In genomic region chr1:183165456-183165855, GRCh38 we compare ENCODE assay signal across 23 cellular contexts. TPM values are rescaled to one million over a fixed set of nuclear protein-coding genes. Genes with fewer than 3 reads are reported as not detected.
DNase-seq lines count a peak whose midpoint lies in the region; TF ChIP-seq lines count a peak whose summit lies in the region.
"Had no signal": no experiment of that assay in that cellular context is flagged by ENCODE, and none has a peak within 500 bp of the region (broad histone marks: within the 10 kb centered on the region; RNA-seq: fewer than 3 reads in every experiment).

No MANE protein-coding gene starts in this region.

- H3K27ac ChIP-seq in ACC112 (ENCODE audit: low read depth, low read length): peak overlapping the region; percentile 94
- H3K27ac ChIP-seq in PC-9: peak overlapping the region; percentile 91
- H3K27ac ChIP-seq in neuronal stem cell (replicated peaks; ENCODE audit: low read length): no peak overlapping the region
- H3K27ac ChIP-seq: neutrophil, psoas muscle, upper lobe of left lung had no signal

- H3K4me1 ChIP-seq in ACC112 (ENCODE audit: control insufficient read depth, insufficient read depth, low read length, unreplicated experiment): peaks cover 46% of the 10 kb centered on the region
- peaks cover 54% of the 10 kb centered on the region for H3K4me1 ChIP-seq in PC-9 (replicated peaks; ENCODE audit: insufficient read depth)
- peaks cover 7 to 18% of the 10 kb centered on the region in 2 donors for H3K4me1 ChIP-seq in neuronal stem cell (ENCODE audit: control insufficient read depth in 2 of 2, insufficient read depth in 1 of 2, low read depth in 1 of 2, low read length in 2 of 2)
- H3K4me1 ChIP-seq: psoas muscle, upper lobe of left lung had no signal

- no peak overlapping the region for H2AK5ac ChIP-seq in neuronal stem cell (ENCODE audit: low read depth, low read length)

- CTCF ChIA-PET in PC-9 (lab: Charles Lee): no interaction called here

- no peak overlapping the region for H3K9ac ChIP-seq in neuronal stem cell (ENCODE audit: low read depth, low read length, poor library complexity)

- WGBS in neuronal stem cell (ENCODE audit: extremely low coverage in 2 of 2, insufficient read length in 2 of 2, insufficient replicate concordance in 1 of 2), 2 donors: no CpG with 5 or more reads among the region's 2 CpGs

- H2BK5ac ChIP-seq in neuronal stem cell (ENCODE audit: low read length): no peak overlapping the region

- no peaks in the 10 kb centered on the region for H3K9me2 ChIP-seq in PC-9 (ENCODE audit: insufficient read depth)

- H2BK15ac ChIP-seq in neuronal stem cell (ENCODE audit: low read length): no peak overlapping the region

- DNase-seq in PC-9: no peak
- DNase-seq in glomerular visceral epithelial cell (ENCODE audit: extremely low spot score): peak; percentile 63
- DNase-seq in neuronal stem cell (ENCODE audit: low spot score): no peak
- DNase-seq in NCI-H146 (lab: John Stamatoyannopoulos, UW): no peak
- DNase-seq in NCI-H2107 treated with DMSO at 0.1 percent for 48 hours (lab: John Stamatoyannopoulos, UW; ENCODE audit: unreplicated experiment): no peak
- DNase-seq in activated naive CD4-positive, alpha-beta T cell treated with Interleukin-2 at 50 U/mL for 16 hours: no peak
- DNase-seq in NCI-H1092 treated with DMSO at 0.1 percent for 48 hours (lab: John Stamatoyannopoulos, UW): no peak
- DNase-seq: activated CD4-positive, alpha-beta T cell treated with anti-CD3 and anti-CD28 coated beads, Interleukin-2, amount 50 U/mL, for 48 hours; activated CD4-positive, CD25-positive, alpha-beta regulatory T cell; activated CD8-positive, alpha-beta memory T cell treated with anti-CD3 and anti-CD28 coated beads, Interleukin-2, amount 50 U/mL, for 4 hours; CD4-positive, CD25-positive, alpha-beta regulatory T cell; effector CD4-positive, alpha-beta T cell; NCI-H1048; NCI-H1930; NCI-H345; NCI-H774; psoas muscle; SHP77; stimulated activated CD4-positive, alpha-beta T cell treated with anti-CD3 and anti-CD28 coated beads, Interleukin-1b, Interleukin-23, amount 100 ng/mL, for 48 hours; T1000; upper lobe of left lung had no signal

- H3K4me2 ChIP-seq in PC-9: peak overlapping the region; percentile 33; the same call in 1 of the 2 replicates
- H3K4me2 ChIP-seq in neuronal stem cell (ENCODE audit: insufficient read depth, low read length, poor library complexity, severe bottlenecking): no peak overlapping the region

- peaks cover 38% of the 10 kb centered on the region for H3F3A ChIP-seq in PC-9 (ENCODE audit: insufficient read depth, low read depth)

- no peak overlapping the region for H2AFZ ChIP-seq in ACC112 (ENCODE audit: low read length, unreplicated experiment)
- H2AFZ ChIP-seq in PC-9: no peak overlapping the region
- peak overlapping the region; percentile 24 for H2AFZ ChIP-seq in neuronal stem cell (ENCODE audit: low read length)

- no peak overlapping the region for H4K8ac ChIP-seq in neuronal stem cell (ENCODE audit: low read depth, low read length)

- no peak overlapping the region for H3K23ac ChIP-seq in neuronal stem cell (ENCODE audit: low read depth, low read length, poor library complexity)

- H3K79me1 ChIP-seq in neuronal stem cell (ENCODE audit: low read depth, low read length): no peaks in the 10 kb centered on the region

- no peak for TF ChIP-seq CTCF in PC-9 (conservative IDR thresholded peaks at IDR 0.05)

- no peak overlapping the region for H4K91ac ChIP-seq in neuronal stem cell (ENCODE audit: low read depth, low read length, poor library complexity)

- H2BK12ac ChIP-seq in neuronal stem cell (ENCODE audit: low read length): no peak overlapping the region

- no peak overlapping the region for H3K18ac ChIP-seq in neuronal stem cell (ENCODE audit: low read length)

- no TSS peak for BruUV-seq in PC-9 (replicated peaks; lab: Mats Ljungman, UMichigan)

- no peaks in the 10 kb centered on the region for H4K20me1 ChIP-seq in PC-9 (ENCODE audit: insufficient read depth)

- H3K9me3 ChIP-seq in PC-9 (ENCODE audit: insufficient read depth, low read depth) (peaks cover 7% of the 10 kb centered on the region; the same call in 1 of the 2 replicates), neuronal stem cell (replicated peaks in 1 of 2; ENCODE audit: control insufficient read depth in 2 of 2, insufficient read depth in 1 of 2, low read depth in 1 of 2, low read length in 2 of 2) (no peaks in the 10 kb centered on the region)
- H3K9me3 ChIP-seq: neutrophil, psoas muscle, upper lobe of left lung had no signal

- H2BK120ac ChIP-seq in neuronal stem cell (ENCODE audit: low read depth, low read length): no peak overlapping the region

- no peaks in the 10 kb centered on the region for H3K36me3 ChIP-seq in ACC112 (ENCODE audit: insufficient read depth, low read length)
- H3K36me3 ChIP-seq in PC-9 (ENCODE audit: low read depth): no peaks in the 10 kb centered on the region
- H3K36me3 ChIP-seq in neuronal stem cell (replicated peaks in 1 of 2; ENCODE audit: control insufficient read depth in 2 of 2, insufficient read depth in 2 of 2, low read length in 2 of 2): no peaks in the 10 kb centered on the region
- H3K36me3 ChIP-seq: neutrophil, upper lobe of left lung had no signal

- H3K4ac ChIP-seq in neuronal stem cell (ENCODE audit: low read length): no peak overlapping the region

- no peaks in the 10 kb centered on the region for H3K79me2 ChIP-seq in ACC112 (ENCODE audit: control insufficient read depth, insufficient read depth, low read length, unreplicated experiment)
- no peaks in the 10 kb centered on the region for H3K79me2 ChIP-seq in PC-9 (ENCODE audit: low read depth)

- no peak overlapping the region for H3K14ac ChIP-seq in neuronal stem cell (ENCODE audit: low read length)

- POLR2A ChIA-PET in PC-9 (lab: Charles Lee; ENCODE audit: unreplicated experiment): no interaction called here

- intact Hi-C loops in PC-9 (cut with micrococcal nuclease; ENCODE audit: unreplicated experiment): loop anchor here (2.0 kb wide), 2 partner anchors 69 to 107 kb away; no protein-coding TSS in a partner anchor

- H3K27me3 ChIP-seq in ACC112 (ENCODE audit: insufficient read depth, low read length) (no peaks in the 10 kb centered on the region), PC-9 (ENCODE audit: insufficient read depth, low read depth) (no peaks in the 10 kb centered on the region), neuronal stem cell (ENCODE audit: control insufficient read depth in 3 of 3, insufficient read depth in 3 of 3, low read depth in 1 of 3, low read length in 3 of 3) (no peaks in the 10 kb centered on the region)
- H3K27me3 ChIP-seq: neutrophil, upper lobe of left lung had no signal

- H3K4me3 ChIP-seq in ACC112 (ENCODE audit: low read depth, low read length) (no peak overlapping the region), PC-9 (no peak overlapping the region), neuronal stem cell (ENCODE audit: low read length in 2 of 2) (no peak overlapping the region)
- H3K4me3 ChIP-seq: psoas muscle, upper lobe of left lung had no signal

RNA-seq across cellular contexts. Expression of gene LAMC2, which starts 20.6 kb away (rescaled TPM):
- total RNA-seq in PC-9 (2021): 105 and 109 TPM in 2 replicates
- polyA plus RNA-seq in neuronal stem cell (2013, experiment 1 of 2): 0.20 TPM
- 0.25 TPM for polyA plus RNA-seq in neuronal stem cell (2013, experiment 2 of 2)
- total RNA-seq: CD4-positive, CD25-positive, alpha-beta regulatory T cell had no signal
- polyA plus RNA-seq: CD4-positive, CD25-positive, alpha-beta regulatory T cell had no signal
